17 cellular contexts compared by ENCODE assay signal in genomic region chr15:91889143-91889815, GRCh38.
"Had no signal": no experiment of that assay in that cellular context is flagged by ENCODE, and none has a peak within 500 bp of the region (broad histone marks: within the 10 kb centered on the region; RNA-seq: fewer than 3 reads in every experiment).

No MANE protein-coding gene starts in this region.

- H3K27me3 Mint-ChIP-seq: activated CD4-positive, alpha-beta T cell treated with anti-CD3 and anti-CD28 coated beads for 36 hours; activated naive CD8-positive, alpha-beta T cell had no signal

- ATAC-seq: activated CD4-positive, alpha-beta T cell treated with anti-CD3 and anti-CD28 coated beads for 36 hours; heart right ventricle; stimulated activated naive CD8-positive, alpha-beta T cell treated with anti-CD3 and anti-CD28 coated beads, Interleukin-15, Interleukin-2, amounts not matched to agents 100 U/mL and 50 U/mL, for 24 hours; WTC11 had no signal

- H3K27me3 ChIP-seq: esophagus muscularis mucosa, heart right ventricle, suprapubic skin had no signal

- H3K27ac Mint-ChIP-seq: activated CD4-positive, alpha-beta T cell treated with anti-CD3 and anti-CD28 coated beads for 36 hours; activated naive CD8-positive, alpha-beta T cell; nephron; WTC11 had no signal

- DNase-seq: activated CD4-positive, alpha-beta T cell treated with anti-CD3 and anti-CD28 coated beads for 36 hours; activated CD4-positive, alpha-beta T cell treated with anti-CD3 and anti-CD28 coated beads, Interleukin-2, amount 50 U/mL, for 48 hours; activated gamma-delta T cell treated with Interleukin-2 at 50 U/mL for 16 hours; central memory CD4-positive, alpha-beta T cell; cortex of kidney; effector CD4-positive, alpha-beta T cell; heart right ventricle; kidney glomerular epithelial cell; nucleus accumbens; posterior cingulate gyrus; stimulated activated naive CD8-positive, alpha-beta T cell treated with anti-CD3 and anti-CD28 coated beads, Interleukin-15, Interleukin-2, amounts not matched to agents 100 U/mL and 50 U/mL, for 24 hours; trophoblast cell had no signal

- H3K4me3 Mint-ChIP-seq: activated CD4-positive, alpha-beta T cell treated with anti-CD3 and anti-CD28 coated beads for 36 hours; activated naive CD8-positive, alpha-beta T cell; nephron; WTC11 had no signal

- H3K9me3 ChIP-seq: esophagus muscularis mucosa, suprapubic skin had no signal

- H3K9me3 Mint-ChIP-seq: nephron had no signal

- H3K4me3 ChIP-seq: esophagus muscularis mucosa, heart right ventricle, suprapubic skin had no signal

- H3K36me3 ChIP-seq: esophagus muscularis mucosa, heart right ventricle, suprapubic skin had no signal

- H3K27ac ChIP-seq: esophagus muscularis mucosa, suprapubic skin had no signal

- H3K36me3 Mint-ChIP-seq: WTC11 had no signal
